In the genomic region with DNA sequence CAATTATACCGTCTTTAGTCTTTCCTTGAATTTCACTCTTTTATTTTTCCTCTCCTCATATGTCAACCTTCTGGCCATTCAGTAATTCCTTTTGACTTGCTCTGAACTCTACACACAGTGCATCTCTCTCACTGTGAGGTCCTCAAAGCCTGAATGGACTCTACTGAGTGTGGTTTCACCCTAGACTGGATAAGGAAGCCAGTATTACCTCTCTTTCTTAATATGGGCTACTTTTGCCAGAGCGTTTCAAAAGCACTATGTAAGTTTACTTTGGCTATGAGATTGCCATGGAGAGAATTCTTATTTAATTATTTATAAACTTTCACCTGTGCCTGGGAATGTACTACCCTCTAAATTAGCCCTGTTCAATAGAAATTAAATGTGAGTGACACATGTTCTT, we compare ENCODE assay signal across 7 cellular contexts.
"Had no signal": no experiment of that assay in that cellular context is flagged by ENCODE, and none has a peak within 500 bp of the region (broad histone marks: within the 10 kb centered on the region; RNA-seq: fewer than 3 reads in every experiment).

No MANE protein-coding gene starts in this region.

- H2AFZ ChIP-seq: GM23248 had no signal

- ATAC-seq: HepG2, K562 had no signal

- H3K9me3 Mint-ChIP-seq: H9 had no signal

- H3K4me3 Mint-ChIP-seq: H9 had no signal

- H3K27ac ChIP-seq: GM23248, HL-60 had no signal

- H3K4me3 ChIP-seq: GM23248, K562 had no signal

- H3K9ac ChIP-seq: GM23248 had no signal

- H3K27ac Mint-ChIP-seq: H9 had no signal

- DNase-seq: GM23248, H9, HCEC 1CT, KG1 had no signal
